17 cellular contexts compared by ENCODE assay signal in genomic region chr9:77966718-77967117, GRCh38.
"Had no signal": no experiment of that assay in that cellular context is flagged by ENCODE, and none has a peak within 500 bp of the region (broad histone marks: within the 10 kb centered on the region; RNA-seq: fewer than 3 reads in every experiment).

No MANE protein-coding gene starts in this region.

- H3K4me1 ChIP-seq: colonic mucosa had no signal

- H3K36me3 ChIP-seq: colonic mucosa, stomach, thoracic aorta, transverse colon had no signal

- ATAC-seq: left cardiac atrium; left ventricle myocardium superior; naive thymus-derived CD4-positive, alpha-beta T cell; right cardiac atrium had no signal

- DNase-seq: colonic mucosa; effector CD4-positive, alpha-beta T cell; foreskin melanocyte; kidney; left cardiac atrium; left ventricle myocardium superior; mesenchymal stem cell; naive thymus-derived CD4-positive, alpha-beta T cell; posterior cingulate gyrus; right cardiac atrium; stimulated activated naive CD4-positive, alpha-beta T cell; stomach; substantia nigra; transverse colon had no signal

- H3K27me3 Mint-ChIP-seq: naive thymus-derived CD4-positive, alpha-beta T cell had no signal

- FAIRE-seq: kidney had no signal

- H3K27me3 ChIP-seq: colonic mucosa, hepatocyte, stomach, transverse colon had no signal

- H3K9me3 ChIP-seq: colonic mucosa, stomach, thoracic aorta, transverse colon had no signal

- H3K27ac ChIP-seq: colonic mucosa, hepatocyte, stomach, transverse colon had no signal

- H3K4me3 Mint-ChIP-seq: naive thymus-derived CD4-positive, alpha-beta T cell had no signal

- H3K9me3 Mint-ChIP-seq: naive thymus-derived CD4-positive, alpha-beta T cell had no signal

- H3K4me3 ChIP-seq: colonic mucosa, hepatocyte, lung, stomach, thoracic aorta, transverse colon had no signal

- H3K4me2 ChIP-seq: hepatocyte had no signal

- H3K27ac Mint-ChIP-seq: naive thymus-derived CD4-positive, alpha-beta T cell had no signal

- H2AFZ ChIP-seq: hepatocyte had no signal
